Comparison of ENCODE assay signal across 17 cellular contexts in genomic region chr1:3137111-3138100, GRCh38.
A peak's percentile ranks its signal among the peaks of the same experiment; 100 is the strongest.
DNase-seq lines count a peak whose midpoint lies in the region; ATAC-seq, FAIRE-seq and TF ChIP-seq lines count a peak whose summit lies in the region.
"Had no signal": no experiment of that assay in that cellular context is flagged by ENCODE, and none has a peak within 500 bp of the region (broad histone marks: within the 10 kb centered on the region; RNA-seq: fewer than 3 reads in every experiment).

No MANE protein-coding gene starts in this region.

- H3K9me3 ChIP-seq in K562 (replicated peaks; ENCODE audit: control insufficient read depth, insufficient read depth, low read depth, low read length) (no peaks in the 10 kb centered on the region), neuronal stem cell (replicated peaks in 1 of 2; ENCODE audit: control insufficient read depth in 2 of 2, insufficient read depth in 1 of 2, low read depth in 1 of 2, low read length in 2 of 2) (no peaks in the 10 kb centered on the region)
- H3K9me3 ChIP-seq: BLaER1, Caco-2 had no signal

- DNase-seq in NCI-H2171 treated with DMSO at 0.1 percent for 48 hours (lab: John Stamatoyannopoulos, UW), result peak; percentile 26
- DNase-seq in NCI-H2171 (lab: John Stamatoyannopoulos, UW), result no peak
- no peak for DNase-seq in K562 (ENCODE audit: extremely low read depth in 1 of 4, low spot score in 3 of 4)
- no peak for DNase-seq in neuronal stem cell (ENCODE audit: low spot score)
- no peak for DNase-seq in activated CD8-positive, alpha-beta memory T cell treated with anti-CD3 and anti-CD28 coated beads, Interleukin-2, amount 50 U/mL, for 48 hours
- DNase-seq in activated naive CD4-positive, alpha-beta T cell treated with anti-CD3 and anti-CD28 coated beads, Interleukin-2, amount 10 ng/mL, durations not matched to agents 7 days and 5 days, result no peak
- DNase-seq: 8988T; AML-193; Caco-2; CD8-positive, alpha-beta memory T cell; DND-41; GDM1 had no signal

- no peak overlapping the region for H3K27ac ChIP-seq in K562 (ENCODE audit: extremely low read depth, low read depth, low read length)
- peak overlapping the region; percentile 6 for H3K27ac ChIP-seq in layer of hippocampus (ENCODE audit: low read depth, low read length)
- no peak overlapping the region for H3K27ac ChIP-seq in neuronal stem cell (replicated peaks; ENCODE audit: low read length)
- H3K27ac ChIP-seq: BLaER1 had no signal

- H3K4me3 Mint-ChIP-seq in activated naive CD4-positive, alpha-beta T cell treated with anti-CD3 and anti-CD28 coated beads, Interleukin-2, amount 10 ng/mL, durations not matched to agents 7 days and 5 days, result no peak overlapping the region
- H3K4me3 Mint-ChIP-seq: CD8-positive, alpha-beta memory T cell had no signal

- H3K9ac ChIP-seq in K562 (ENCODE audit: insufficient read depth in 1 of 2, low read depth in 2 of 2, low read length in 2 of 2) (no peak overlapping the region), neuronal stem cell (ENCODE audit: low read depth, low read length, poor library complexity) (peak overlapping the region; percentile 25)
- H3K9ac ChIP-seq: BLaER1 had no signal

- POLR2A ChIA-PET in K562 (lab: Yijun Ruan, JAX), result no interaction called here

- H3K4me1 Mint-ChIP-seq in activated naive CD4-positive, alpha-beta T cell treated with anti-CD3 and anti-CD28 coated beads, Interleukin-2, amount 10 ng/mL, durations not matched to agents 7 days and 5 days, result no peaks in the 10 kb centered on the region
- H3K4me1 Mint-ChIP-seq: CD8-positive, alpha-beta memory T cell had no signal

- no peak for TF ChIP-seq CTCF in K562 (IDR thresholded peaks at IDR 0.05 in 2 of 3, conservative IDR thresholded peaks at IDR 0.05 in 1 of 3; ENCODE audit: insufficient read depth in 2 of 3, low read depth in 1 of 3, low read length in 3 of 3)

- H2BK12ac ChIP-seq in neuronal stem cell (ENCODE audit: low read length), result peak overlapping the region; percentile 97

- TF ChIP-seq EP300 in K562 (IDR thresholded peaks at IDR 0.05; ENCODE audit: low read length), result no peak

- H4K8ac ChIP-seq in neuronal stem cell (ENCODE audit: low read depth, low read length), result peak overlapping the region; percentile 23

- under 1% methylated on average over 28 of the region's 28 CpGs for WGBS in K562 (ENCODE audit: insufficient coverage, low coverage, missing lambda C conversion rate)
- WGBS in neuronal stem cell (ENCODE audit: extremely low coverage in 2 of 2, insufficient read length in 2 of 2, insufficient replicate concordance in 1 of 2), 2 donors, result no CpG with 5 or more reads among the region's 28 CpGs

- in situ Hi-C loops in K562 (cut with MboI), result no loop called here

- FAIRE-seq in K562 (lab: Jason Lieb, UNC), result no peak
- FAIRE-seq: GM12892, H54 had no signal

- H3K36me3 Mint-ChIP-seq in activated naive CD4-positive, alpha-beta T cell treated with anti-CD3 and anti-CD28 coated beads, Interleukin-2, amount 10 ng/mL, durations not matched to agents 7 days and 5 days, result no peaks in the 10 kb centered on the region
- H3K36me3 Mint-ChIP-seq: CD8-positive, alpha-beta memory T cell had no signal

- no peaks in the 10 kb centered on the region for H3K9me3 Mint-ChIP-seq in activated naive CD4-positive, alpha-beta T cell treated with anti-CD3 and anti-CD28 coated beads, Interleukin-2, amount 10 ng/mL, durations not matched to agents 7 days and 5 days
- H3K9me3 Mint-ChIP-seq: CD8-positive, alpha-beta memory T cell had no signal

- H3K79me1 ChIP-seq in neuronal stem cell (ENCODE audit: low read depth, low read length), result no peaks in the 10 kb centered on the region

- H2BK120ac ChIP-seq in neuronal stem cell (ENCODE audit: low read depth, low read length), result no peak overlapping the region

- H3K18ac ChIP-seq in neuronal stem cell (ENCODE audit: low read length), result peak overlapping the region; percentile 96

- no peak overlapping the region for H3K27ac Mint-ChIP-seq in activated naive CD4-positive, alpha-beta T cell treated with anti-CD3 and anti-CD28 coated beads, Interleukin-2, amount 10 ng/mL, durations not matched to agents 7 days and 5 days
- H3K27ac Mint-ChIP-seq: CD8-positive, alpha-beta memory T cell had no signal

- peak overlapping the region; percentile 1 for H3K4ac ChIP-seq in neuronal stem cell (ENCODE audit: low read length)

- peak overlapping the region; percentile 94 for H3K23ac ChIP-seq in neuronal stem cell (ENCODE audit: low read depth, low read length, poor library complexity)

- intact Hi-C loops in K562 (cut with micrococcal nuclease), result no loop called here

- peak overlapping the region; percentile 94 for H2BK15ac ChIP-seq in neuronal stem cell (ENCODE audit: low read length)

- no TSS peak for BruUV-seq in K562 (replicated peaks; lab: Mats Ljungman, UMichigan)

- H2AK5ac ChIP-seq in neuronal stem cell (ENCODE audit: low read depth, low read length), result peak overlapping the region; percentile 98

- H3K4me2 ChIP-seq in K562 (ENCODE audit: insufficient read depth, low read length), result no peak overlapping the region
- no peak overlapping the region for H3K4me2 ChIP-seq in neuronal stem cell (ENCODE audit: insufficient read depth, low read length, poor library complexity, severe bottlenecking)
- H3K4me2 ChIP-seq: BLaER1 had no signal

- no peaks in the 10 kb centered on the region for H3K27me3 Mint-ChIP-seq in activated naive CD4-positive, alpha-beta T cell treated with anti-CD3 and anti-CD28 coated beads, Interleukin-2, amount 10 ng/mL, durations not matched to agents 7 days and 5 days

- no peak overlapping the region for H4K91ac ChIP-seq in neuronal stem cell (ENCODE audit: low read depth, low read length, poor library complexity)

- H3K9me1 ChIP-seq in K562 (ENCODE audit: control insufficient read depth, insufficient read depth, low read length), result peaks cover 6% of the 10 kb centered on the region

- H3K4me1 ChIP-seq in K562 (replicated peaks in 1 of 2; ENCODE audit: control insufficient read depth in 2 of 2, insufficient read depth in 2 of 2, low read length in 2 of 2) (no peaks in the 10 kb centered on the region; a peak in 2 of 5 replicates), neuronal stem cell (ENCODE audit: control insufficient read depth in 2 of 2, insufficient read depth in 1 of 2, low read depth in 1 of 2, low read length in 2 of 2) (peaks cover 12 to 45% of the 10 kb centered on the region in 2 donors)

- H3K79me2 ChIP-seq in K562 (ENCODE audit: control insufficient read depth, insufficient read depth, low read length), result no peaks in the 10 kb centered on the region

- CTCF ChIA-PET in K562 (lab: Yijun Ruan, JAX; ENCODE audit: low intra/inter-chr PET ratio), result no interaction called here
- CTCF ChIA-PET in activated naive CD4-positive, alpha-beta T cell treated with anti-CD3 and anti-CD28 coated beads, Interleukin-2, amount 10 ng/mL, durations not matched to agents 7 days and 5 days (lab: Charles Lee), result no interaction called here

- ATAC-seq in K562, result no peak
- no peak for ATAC-seq in GM21515 (IDR thresholded peaks at IDR 0.05; ENCODE audit: unreplicated experiment)

- peak overlapping the region; percentile 94 for H3K14ac ChIP-seq in neuronal stem cell (ENCODE audit: low read length)

- no peak for TF ChIP-seq RAD21 in K562 (CRISPR knock-in tag; conservative IDR thresholded peaks at IDR 0.05 in 1 of 2, IDR thresholded peaks at IDR 0.05 in 1 of 2)

- peaks cover 29% of the 10 kb centered on the region; the same call in 1 of the 2 replicates for H4K20me1 ChIP-seq in K562 (replicated peaks; ENCODE audit: control insufficient read depth, insufficient read depth, low read length)
- H4K20me1 ChIP-seq: BLaER1 had no signal

- H3K36me3 ChIP-seq in K562 (ENCODE audit: control insufficient read depth, insufficient read depth, low read length) (no peaks in the 10 kb centered on the region), neuronal stem cell (replicated peaks in 1 of 2; ENCODE audit: control insufficient read depth in 2 of 2, insufficient read depth in 2 of 2, low read length in 2 of 2) (no peaks in the 10 kb centered on the region)
- H3K36me3 ChIP-seq: BLaER1 had no signal

- H3K27me3 ChIP-seq in K562 (ENCODE audit: control insufficient read depth in 2 of 2, insufficient read depth in 2 of 2, low read length in 2 of 2), result peaks cover 70 to 100% of the 10 kb centered on the region in 2 experiments; a peak in 3 of 5 replicates
- H3K27me3 ChIP-seq in layer of hippocampus (ENCODE audit: control insufficient read depth, insufficient read depth, low read length), result peaks cover 2% of the 10 kb centered on the region
- H3K27me3 ChIP-seq in neuronal stem cell (ENCODE audit: control insufficient read depth in 3 of 3, insufficient read depth in 3 of 3, low read depth in 1 of 3, low read length in 3 of 3), result peaks cover 0 to 38% (median 0%) of the 10 kb centered on the region in 3 experiments

- peak overlapping the region; percentile 85 for H2BK5ac ChIP-seq in neuronal stem cell (ENCODE audit: low read length)

- no peak for TF ChIP-seq POLR2A in K562 (conservative IDR thresholded peaks at IDR 0.05)

- H2AFZ ChIP-seq in K562 (ENCODE audit: low read depth, low read length) (no peak overlapping the region), neuronal stem cell (ENCODE audit: low read length) (no peak overlapping the region)

- H3K4me3 ChIP-seq in K562 (no peak overlapping the region), neuronal stem cell (ENCODE audit: low read length in 2 of 2) (peak overlapping the region in 1 of 2 donors; percentile 33)
- H3K4me3 ChIP-seq: BLaER1 had no signal

TF ChIP-seq in K562, 482 proteins besides CTCF, POLR2A, EP300 and RAD21 (continues in another document):
- TF ChIP-seq UBTF (IDR thresholded peaks at IDR 0.05; ENCODE audit: borderline replicate concordance in 1 of 2, low read depth in 2 of 2, low read length in 2 of 2) (0 out of 4 replicates have a peak, but pooled peaks of 1 of the 2 experiments have one; percentile 6), ZNF224 (CRISPR knock-in tag; IDR thresholded peaks at IDR 0.05) (no peak)
